ENCODE assay signal across 8 cellular contexts in genomic region chr3:125357032-125357658, GRCh38. TPM values are rescaled to one million over a fixed set of nuclear protein-coding genes. Genes with fewer than 3 reads are reported as not detected.
DNase-seq lines count a peak whose midpoint lies in the region; ATAC-seq and TF ChIP-seq lines count a peak whose summit lies in the region.

No MANE protein-coding gene starts in this region.

- POLR2A ChIA-PET in activated B cell treated with CpG ODN at 0.5 μM for 24 hours (lab: Charles Lee): interaction anchor here (1.2 to 2.7 kb wide), 2 partner anchors 19 to 239 kb away, joined by 5 to 25 read pairs; partner anchors contain the start of gene ZNF148

- peaks cover 71% of the 10 kb centered on the region for H3K4me1 Mint-ChIP-seq in activated B cell treated with CpG ODN at 0.5 μM for 24 hours

- ATAC-seq in HG03354 (IDR thresholded peaks at IDR 0.05; ENCODE audit: poor library complexity, severe bottlenecking, unreplicated experiment): peak; percentile 66
- peak; percentile 96 for ATAC-seq in activated B cell treated with CpG ODN at 0.5 μM for 24 hours (ENCODE audit: low read depth)
- peak; percentile 57 to 82 (median 79) for ATAC-seq in right lobe of liver

- H3K36me3 ChIP-seq in right lobe of liver: no peaks in the 10 kb centered on the region

- intact Hi-C loops in activated B cell treated with CpG ODN at 0.5 μM for 24 hours (cut with micrococcal nuclease): loop anchor here (1.0 kb wide), 1 partner anchor 18 kb away; the partner anchor contains the start of gene ZNF148
- intact Hi-C loops in right lobe of liver (cut with DNase I): no loop called here

- H3K27ac Mint-ChIP-seq in activated B cell treated with CpG ODN at 0.5 μM for 24 hours: peak overlapping the region; percentile 61

- H3K27me3 ChIP-seq in right lobe of liver: no peaks in the 10 kb centered on the region

- no peaks in the 10 kb centered on the region for H3K9me3 Mint-ChIP-seq in activated B cell treated with CpG ODN at 0.5 μM for 24 hours

- peaks cover 2% of the 10 kb centered on the region for H3K36me3 Mint-ChIP-seq in activated B cell treated with CpG ODN at 0.5 μM for 24 hours (ENCODE audit: low read depth)

- CTCF ChIA-PET in activated B cell treated with CpG ODN at 0.5 μM for 24 hours (lab: Charles Lee): no interaction called here

- 32% methylated on average over 18 of the region's 52 CpGs for WGBS in right lobe of liver (ENCODE audit: insufficient coverage, low coverage, low lambda C conversion rate, missing lambda C conversion rate)

- TF ChIP-seq POLR2A in right lobe of liver (IDR thresholded peaks at IDR 0.05): no peak

- peak overlapping the region in 1 of 3 donors; percentile 10 for H3K27ac ChIP-seq in right lobe of liver

- peak overlapping the region; percentile 72 for H3K4me3 ChIP-seq in choroid plexus epithelial cell (ENCODE audit: low read depth, low read length)
- peak overlapping the region; percentile 24 to 48 (median 27) for H3K4me3 ChIP-seq in right lobe of liver

- no peaks in the 10 kb centered on the region for H3K9me3 ChIP-seq in right lobe of liver

- no peaks in the 10 kb centered on the region for H3K27me3 Mint-ChIP-seq in activated B cell treated with CpG ODN at 0.5 μM for 24 hours

- peak; percentile 39 for DNase-seq in NCI-H2227 (lab: John Stamatoyannopoulos, UW; ENCODE audit: unreplicated experiment)
- no peak for DNase-seq in NCI-H2227 treated with DMSO at 0.1 percent for 48 hours (lab: John Stamatoyannopoulos, UW)
- peak; percentile 54 for DNase-seq in activated B cell treated with CpG ODN at 0.5 μM for 24 hours
- DNase-seq in choroid plexus epithelial cell (ENCODE audit: low read depth): peak; percentile 37
- peak in 2 of 3 donors; percentile 38 to 58 for DNase-seq in right lobe of liver
- peak; percentile 11 for DNase-seq in stimulated activated CD8-positive, alpha-beta memory T cell treated with anti-CD3 and anti-CD28 coated beads, Interleukin-12 subunit alpha, Interleukin-12 subunit beta, amount 100 ng/mL, for 1 hour (ENCODE audit: low read depth)
- DNase-seq in foreskin melanocyte: no peak

- peak overlapping the region; percentile 86 for H3K4me3 Mint-ChIP-seq in activated B cell treated with CpG ODN at 0.5 μM for 24 hours

- TF ChIP-seq CTCF in activated B cell treated with CpG ODN at 0.5 μM for 24 hours (IDR thresholded peaks at IDR 0.05) (no peak), choroid plexus epithelial cell (conservative IDR thresholded peaks at IDR 0.05; ENCODE audit: low read depth, low read length) (no peak), right lobe of liver (IDR thresholded peaks at IDR 0.05) (no peak)

- peaks cover 0 to 30% (median 11%) of the 10 kb centered on the region in 4 donors for H3K4me1 ChIP-seq in right lobe of liver

RNA-seq across cellular contexts. Expression of gene ZNF148, which starts 18.0 kb away (rescaled TPM):
- 46.6 and 57.6 TPM in 2 replicates for total RNA-seq in activated B cell treated with CpG ODN at 0.5 μM for 24 hours
- 10 to 100 TPM; 14.3 to 22.6 (median 20.4) TPM for total RNA-seq in right lobe of liver

Comparison
In these comparisons a context has a peak if more than half of its experiments do, and no peak if none do; other contexts are left out.
1. DNase-seq: peak in NCI-H2227 (single experiment), activated B cell treated with CpG ODN at 0.5 μM for 24 hours (single experiment), choroid plexus epithelial cell (single experiment), right lobe of liver (2 of 3) and stimulated activated CD8-positive, alpha-beta memory T cell treated with anti-CD3 and anti-CD28 coated beads, Interleukin-12 subunit alpha, Interleukin-12 subunit beta, amount 100 ng/mL, for 1 hour (single experiment); none in NCI-H2227 treated with DMSO at 0.1 percent for 48 hours (single experiment) and foreskin melanocyte (single experiment).
2. Peak in every context shown above with its lines, with median percentiles within 50 percentile points of each other: ATAC-seq.